In the genomic region with DNA sequence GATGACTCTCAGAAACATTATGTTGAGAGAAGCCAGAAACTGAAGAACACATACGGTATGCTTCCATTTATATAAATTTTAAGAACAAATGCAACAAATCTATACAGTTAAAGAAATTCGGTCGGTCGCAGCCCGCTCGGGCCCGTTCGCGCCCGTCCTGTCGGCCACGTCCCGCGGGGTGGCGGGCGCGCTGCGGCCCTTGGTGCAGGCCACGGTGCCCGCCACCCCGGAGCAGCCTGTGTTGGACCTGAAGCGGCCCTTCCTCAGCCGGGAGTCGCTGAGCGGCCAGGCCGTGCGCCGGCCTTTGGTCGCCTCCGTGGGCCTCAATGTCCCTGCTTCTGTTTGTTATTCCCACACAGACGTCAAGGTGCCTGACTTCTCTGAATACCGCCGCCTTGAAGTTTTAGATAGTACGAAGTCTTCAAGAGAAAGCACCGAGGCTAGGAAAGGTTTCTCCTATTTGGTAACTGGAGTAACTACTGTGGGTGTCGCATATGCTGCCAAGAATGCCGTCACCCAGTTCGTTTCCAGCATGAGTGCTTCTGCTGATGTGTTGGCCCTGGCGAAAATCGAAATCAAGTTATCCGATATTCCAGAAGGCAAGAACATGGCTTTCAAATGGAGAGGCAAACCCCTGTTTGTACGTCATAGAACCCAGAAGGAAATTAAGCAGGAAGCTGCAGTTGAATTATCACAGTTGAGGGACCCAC, we compare ENCODE assay signal across 12 cellular contexts. TPM values are rescaled to one million over a fixed set of nuclear protein-coding genes. Genes with fewer than 3 reads are reported as not detected.
DNase-seq lines count a peak whose midpoint lies in the region; ATAC-seq, FAIRE-seq and TF ChIP-seq lines count a peak whose summit lies in the region.
"Not testable (repeated sequence)": the region's sequence is repeated elsewhere in the genome, so short reads cannot be mapped to it uniquely, and the experiment has no call there.
"Had no signal": no experiment of that assay in that cellular context is flagged by ENCODE, and none has a peak within 500 bp of the region (broad histone marks: within the 10 kb centered on the region; RNA-seq: fewer than 3 reads in every experiment).

No MANE protein-coding gene starts in this region.

- not testable (repeated sequence) for H3K9me3 Mint-ChIP-seq in Caco-2 (ENCODE audit: unreplicated experiment); natural killer cell; stimulated activated naive CD8-positive, alpha-beta T cell treated with anti-CD3 and anti-CD28 coated beads, Interleukin-15, amount 100 ng/mL, for 72 hours

- not testable (repeated sequence) for BruUV-seq in Caco-2 (replicated peaks; lab: Mats Ljungman, UMichigan); OCI-LY7 (replicated peaks; lab: Mats Ljungman, UMichigan); endothelial cell of umbilical vein (replicated peaks; lab: Mats Ljungman, UMichigan)

- CTCF ChIA-PET in Caco-2 (lab: Charles Lee); HEK293 (lab: Yijun Ruan, JAX); OCI-LY7 (lab: Charles Lee; ENCODE audit: unreplicated experiment): not testable (repeated sequence)
- CTCF ChIA-PET in endothelial cell of umbilical vein (lab: Charles Lee): interaction anchor here (3.1 kb wide), 1 partner anchor 9 kb away, joined by 12 read pairs; no protein-coding TSS in a partner anchor

- H3K4me1 ChIP-seq in Caco-2; HEK293 (ENCODE audit: control insufficient read depth, insufficient read depth, low read length); OCI-LY7 (ENCODE audit: insufficient read depth, low read length, poor library complexity, severe bottlenecking); endothelial cell of umbilical vein (ENCODE audit: control insufficient read depth, extremely low read depth, insufficient read depth, low read length); iPS DF 6.9 (ENCODE audit: control insufficient read depth, insufficient read depth, low read length): not testable (repeated sequence)

- not testable (repeated sequence) for TF ChIP-seq POLR2A in endothelial cell of umbilical vein (IDR thresholded peaks at IDR 0.05; ENCODE audit: low read depth, low read length)

- not testable (repeated sequence) for TF ChIP-seq CTCF in Caco-2 (IDR thresholded peaks at IDR 0.05; ENCODE audit: insufficient read depth in 1 of 2, low read depth in 1 of 2, low read length in 1 of 2, severe bottlenecking in 1 of 2, unreplicated experiment in 1 of 2); HEK293 (tag by site-specific recombination; IDR thresholded peaks at IDR 0.05); OCI-LY7 (conservative IDR thresholded peaks at IDR 0.05; ENCODE audit: low read length); astrocyte of the cerebellum (IDR thresholded peaks at IDR 0.05; ENCODE audit: low read depth, low read length, missing control alignments); endothelial cell of umbilical vein (IDR thresholded peaks at IDR 0.05; ENCODE audit: extremely low read depth in 1 of 2, insufficient read depth in 1 of 2, low read depth in 1 of 2, low read length in 2 of 2); natural killer cell (IDR thresholded peaks at IDR 0.05)

- not testable (repeated sequence) for H3K27me3 ChIP-seq in Caco-2 (replicated peaks; ENCODE audit: control insufficient read depth, insufficient read depth, low read length); iPS DF 6.9 (ENCODE audit: control insufficient read depth, insufficient read depth, low read length)
- H3K27me3 ChIP-seq in endothelial cell of umbilical vein (ENCODE audit: control insufficient read depth in 2 of 2, insufficient read depth in 2 of 2, low read length in 2 of 2): peaks cover 15 to 16% of the 10 kb centered on the region in 2 experiments

- not testable (repeated sequence) for H3K27ac Mint-ChIP-seq in Caco-2 (ENCODE audit: unreplicated experiment); natural killer cell; stimulated activated naive CD8-positive, alpha-beta T cell treated with anti-CD3 and anti-CD28 coated beads, Interleukin-15, amount 100 ng/mL, for 72 hours

- not testable (repeated sequence) for H3K4me3 Mint-ChIP-seq in Caco-2 (ENCODE audit: unreplicated experiment); natural killer cell; stimulated activated naive CD8-positive, alpha-beta T cell treated with anti-CD3 and anti-CD28 coated beads, Interleukin-15, amount 100 ng/mL, for 72 hours

- H3K9me1 ChIP-seq in endothelial cell of umbilical vein (replicated peaks; ENCODE audit: control insufficient read depth, extremely low read depth, insufficient read depth, low read length): not testable (repeated sequence)

- intact Hi-C loops in Caco-2 (cut with micrococcal nuclease; ENCODE audit: unreplicated experiment); OCI-LY7 (cut with micrococcal nuclease; ENCODE audit: unreplicated experiment); endothelial cell of umbilical vein (cut with micrococcal nuclease); natural killer cell (cut with micrococcal nuclease): not testable (repeated sequence)

- peak overlapping the region; percentile 32; the same call in 1 of the 2 replicates for H3K27ac ChIP-seq in HEK293 (ENCODE audit: extremely low read depth, low read depth, low read length)
- H3K27ac ChIP-seq in OCI-LY7 (ENCODE audit: low read depth, low read length, poor library complexity, severe bottlenecking); endothelial cell of umbilical vein (ENCODE audit: insufficient read depth, low read depth, low read length); iPS DF 6.9 (ENCODE audit: low read length): not testable (repeated sequence)

- H3K79me2 ChIP-seq in OCI-LY7 (ENCODE audit: insufficient read depth, low read depth, low read length); endothelial cell of umbilical vein (ENCODE audit: control insufficient read depth, insufficient read depth, low read length): not testable (repeated sequence)

- dilution Hi-C loops in endothelial cell of umbilical vein (cut with MboI; ENCODE audit: extremely low pct_ligation_motif_present, low sequenced_read_pairs): not testable (repeated sequence)

- H3K9me2 ChIP-seq in OCI-LY7 (ENCODE audit: insufficient read depth, low read length): not testable (repeated sequence)

- not testable (repeated sequence) for H2AFZ ChIP-seq in OCI-LY7 (ENCODE audit: low read length); endothelial cell of umbilical vein (ENCODE audit: low read depth, low read length)

- H3K9me3 ChIP-seq in Caco-2; HEK293 (ENCODE audit: control insufficient read depth, insufficient read depth, low read depth, low read length); OCI-LY7 (ENCODE audit: low read length); endothelial cell of umbilical vein (replicated peaks; ENCODE audit: control insufficient read depth, insufficient read depth, low read length); iPS DF 6.9 (ENCODE audit: control insufficient read depth, insufficient read depth, low read length): not testable (repeated sequence)

- in situ Hi-C loops in astrocyte of the cerebellum (cut with HindIII; ENCODE audit: low sequenced_read_pairs): not testable (repeated sequence)

- H3K36me3 Mint-ChIP-seq in Caco-2 (ENCODE audit: insufficient read depth, unreplicated experiment); natural killer cell: not testable (repeated sequence)

- ATAC-seq in natural killer cell: peak in 2 of 3 donors; percentile 47
- ATAC-seq in stimulated activated naive CD8-positive, alpha-beta T cell treated with anti-CD3 and anti-CD28 coated beads, Interleukin-15, amount 100 ng/mL, for 72 hours: peak; percentile 37

- peak overlapping the region; percentile 18; the same call in 1 of the 2 replicates for H3K4me3 ChIP-seq in Caco-2 (ENCODE audit: low read depth, low read length)
- H3K4me3 ChIP-seq in HEK293 (ENCODE audit: low read depth, low read length): not testable (repeated sequence)
- peak overlapping the region; percentile 35 for H3K4me3 ChIP-seq in OCI-LY7 (ENCODE audit: low read depth, low read length, poor library complexity, severe bottlenecking)
- peak overlapping the region; percentile 18 for H3K4me3 ChIP-seq in astrocyte of the cerebellum (ENCODE audit: low read depth, low read length)
- H3K4me3 ChIP-seq in endothelial cell of umbilical vein (replicated peaks in 1 of 3; ENCODE audit: insufficient read depth in 1 of 3, low read depth in 1 of 3, low read length in 3 of 3): peak overlapping the region in 1 of 3 experiments; percentile 8
- peak overlapping the region; percentile 37; the same call in 1 of the 2 replicates for H3K4me3 ChIP-seq in iPS DF 6.9 (ENCODE audit: low read length)

- H4K20me1 ChIP-seq in OCI-LY7 (ENCODE audit: insufficient read depth, low read length); endothelial cell of umbilical vein (replicated peaks; ENCODE audit: control insufficient read depth, extremely low read depth, insufficient read depth, low read length): not testable (repeated sequence)

- POLR2A ChIA-PET in Caco-2 (lab: Charles Lee); HEK293 (lab: Yijun Ruan, JAX); endothelial cell of umbilical vein (lab: Charles Lee): not testable (repeated sequence)
- POLR2A ChIA-PET in OCI-LY7 (lab: Charles Lee): interaction anchor here (0.5 kb wide), 1 partner anchor 138 kb away, joined by 4 read pairs; no protein-coding TSS in a partner anchor

- H3K9ac ChIP-seq in endothelial cell of umbilical vein (replicated peaks; ENCODE audit: extremely low read depth, insufficient read depth, low read length): not testable (repeated sequence)

- peak in 1 of 2 experiments; percentile 2 for DNase-seq in Caco-2
- DNase-seq in OCI-LY7 (ENCODE audit: low spot score); astrocyte of the cerebellum (ENCODE audit: low read depth); endothelial cell of umbilical vein (ENCODE audit: low read depth, low spot score); iPS DF 6.9 (ENCODE audit: low read depth, low spot score); stimulated activated naive CD8-positive, alpha-beta T cell treated with anti-CD3 and anti-CD28 coated beads, Interleukin-15, amount 100 ng/mL, for 72 hours: not testable (repeated sequence)
- peak; percentile 18 for DNase-seq in natural killer cell

- no CpG with 5 or more reads among the region's 42 CpGs for WGBS in iPS DF 6.9 (ENCODE audit: insufficient coverage, insufficient read length)

- H3K4me2 ChIP-seq in OCI-LY7 (ENCODE audit: low read length); endothelial cell of umbilical vein (ENCODE audit: insufficient read depth, low read length): not testable (repeated sequence)

- FAIRE-seq in endothelial cell of umbilical vein (lab: Jason Lieb, UNC): peak; percentile 35

- H3K27me3 Mint-ChIP-seq in Caco-2 (ENCODE audit: insufficient read depth, unreplicated experiment): peaks cover 17% of the 10 kb centered on the region
- H3K27me3 Mint-ChIP-seq in natural killer cell (ENCODE audit: low read depth in 2 of 2); stimulated activated naive CD8-positive, alpha-beta T cell treated with anti-CD3 and anti-CD28 coated beads, Interleukin-15, amount 100 ng/mL, for 72 hours: not testable (repeated sequence)

- H3K36me3 ChIP-seq in Caco-2 (ENCODE audit: control insufficient read depth, insufficient read depth, low read length); HEK293 (ENCODE audit: control insufficient read depth in 2 of 2, insufficient read depth in 1 of 2, low read length in 2 of 2); OCI-LY7 (ENCODE audit: insufficient read depth, low read length); endothelial cell of umbilical vein (ENCODE audit: control insufficient read depth in 2 of 2, extremely low read depth in 1 of 2, insufficient read depth in 2 of 2, low read length in 2 of 2); iPS DF 6.9 (ENCODE audit: control insufficient read depth, insufficient read depth, low read length): not testable (repeated sequence)

- not testable (repeated sequence) for H3K4me1 Mint-ChIP-seq in Caco-2 (ENCODE audit: low read depth, unreplicated experiment); natural killer cell
- peaks cover 28% of the 10 kb centered on the region for H3K4me1 Mint-ChIP-seq in stimulated activated naive CD8-positive, alpha-beta T cell treated with anti-CD3 and anti-CD28 coated beads, Interleukin-15, amount 100 ng/mL, for 72 hours

RNA-seq across cellular contexts. Expression of a gene that starts 18.2 kb away (rescaled TPM):
- total RNA-seq in Caco-2 (2022) (not detected in 2 replicates), OCI-LY7 (2022) (not detected in 2 replicates), endothelial cell of umbilical vein (not detected in 2 replicates), natural killer cell (not detected)
- not detected in 2 replicates for total RNA-seq in OCI-LY7 (2014; rRNA removed; shearing (Covaris generic))
- polyA plus RNA-seq in endothelial cell of umbilical vein: not detected in 2 replicates
- not detected in 2 replicates for polyA plus RNA-seq in endothelial cell of umbilical vein (2011; cell fraction: cytosol; rRNA removed)
- not detected in 2 replicates for polyA plus RNA-seq in endothelial cell of umbilical vein (2011; cell fraction: nucleus; rRNA removed)
- polyA plus RNA-seq in endothelial cell of umbilical vein (2012): not detected in 2 replicates
- not detected in 2 replicates for polyA minus RNA-seq in endothelial cell of umbilical vein
- polyA minus RNA-seq in endothelial cell of umbilical vein (2011; cell fraction: cytosol; rRNA and poly(A)+ RNA removed): not detected
- not detected in 2 replicates for polyA minus RNA-seq in endothelial cell of umbilical vein (2011; cell fraction: nucleus; rRNA and poly(A)+ RNA removed)
- total RNA-seq: A172, H9 had no signal
- polyA plus RNA-seq: AG04450, CD14-positive monocyte had no signal

RNA-seq across cellular contexts. Expression of a gene that starts 25.6 kb away (rescaled TPM):
- not detected in 2 replicates for total RNA-seq in Caco-2 (2022)
- total RNA-seq in OCI-LY7 (2014; rRNA removed; shearing (Covaris generic)): 0.08 TPM in 1 of 2 replicates, not detected in the other
- total RNA-seq in OCI-LY7 (2022): not detected in 2 replicates
- total RNA-seq in endothelial cell of umbilical vein: not detected in 2 replicates
- polyA plus RNA-seq in endothelial cell of umbilical vein: 0.04 TPM in 1 of 2 replicates, not detected in the other
- not detected in 2 replicates for polyA plus RNA-seq in endothelial cell of umbilical vein (2011; cell fraction: cytosol; rRNA removed)
- polyA plus RNA-seq in endothelial cell of umbilical vein (2011; cell fraction: nucleus; rRNA removed): not detected in 2 replicates
- not detected in 2 replicates for polyA plus RNA-seq in endothelial cell of umbilical vein (2012)
- polyA minus RNA-seq in endothelial cell of umbilical vein: 0.07 and 1.1 TPM in 2 replicates
- polyA minus RNA-seq in endothelial cell of umbilical vein (2011; cell fraction: cytosol; rRNA and poly(A)+ RNA removed): not detected
- not detected in 2 replicates for polyA minus RNA-seq in endothelial cell of umbilical vein (2011; cell fraction: nucleus; rRNA and poly(A)+ RNA removed)
- 10 to 100 TPM; 65.1 to 97.3 (median 92.2) TPM for total RNA-seq in natural killer cell
- total RNA-seq: A172, H9 had no signal
- polyA plus RNA-seq: AG04450 had no signal

Comparison
In these comparisons a context has a peak if more than half of its experiments do, and no peak if none do; other contexts are left out.
1. RNA of a gene that starts 25.6 kb away (total RNA-seq): 65.1 to 97.3 TPM in natural killer cell; 0.08 TPM in OCI-LY7, not detected in Caco-2 and not detected in endothelial cell of umbilical vein; every median in the first group is over 10 times any median in the second.